Comparison of ENCODE assay signal across 30 cellular contexts in genomic region chr4:125497861-125498260, GRCh38.
"Had no signal": no experiment of that assay in that cellular context is flagged by ENCODE, and none has a peak within 500 bp of the region (broad histone marks: within the 10 kb centered on the region; RNA-seq: fewer than 3 reads in every experiment).

No MANE protein-coding gene starts in this region.

- H3K9me3 ChIP-seq: adrenal gland, ascending aorta, body of pancreas, breast epithelium had no signal

- H3K4me1 ChIP-seq: adrenal gland, ascending aorta, body of pancreas, breast epithelium had no signal

- ATAC-seq: activated naive CD4-positive, alpha-beta T cell treated with anti-CD3 and anti-CD28 coated beads, Interleukin-2, amount 50 U/mL, for 72 hours; activated naive CD8-positive, alpha-beta T cell treated with anti-CD3 and anti-CD28 coated beads, Interleukin-2, amount 50 U/mL, for 24 hours; activated T-cell treated with anti-CD3 and anti-CD28 coated beads, Interleukin-2, amount 50 U/mL, for 4 hours; activated T-cell treated with anti-CD3 and anti-CD28 coated beads, Interleukin-2, amount 50 U/mL, for 72 hours; activated T-helper 17 cell treated with anti-CD3 and anti-CD28 coated beads, Interleukin-2, amount 50 U/mL, for 72 hours; body of pancreas had no signal

- H3K4me3 ChIP-seq: adrenal gland, ascending aorta, body of pancreas, breast epithelium, cardiac muscle cell had no signal

- H3K36me3 ChIP-seq: adrenal gland, ascending aorta, brain microvascular endothelial cell, breast epithelium, cardiac muscle cell had no signal

- DNase-seq: activated effector memory CD4-positive, alpha-beta T cell treated with anti-CD3 and anti-CD28 coated beads, Interleukin-2, amount 50 U/mL, for 16 hours; activated effector memory CD4-positive, alpha-beta T cell treated with Interleukin-2 at 50 U/mL for 16 hours; activated gamma-delta T cell; activated gamma-delta T cell treated with Interleukin-2 at 50 U/mL for 16 hours; activated naive CD4-positive, alpha-beta T cell; activated naive CD4-positive, alpha-beta T cell treated with anti-CD3 and anti-CD28 coated beads for 36 hours; activated naive CD4-positive, alpha-beta T cell treated with anti-CD3 and anti-CD28 coated beads, Interleukin-2, amount 10 ng/mL, durations not matched to agents 7 days and 5 days; activated naive CD4-positive, alpha-beta T cell treated with anti-CD3 and anti-CD28 coated beads, Interleukin-2, amount 50 U/mL, for 16 hours; activated naive CD4-positive, alpha-beta T cell treated with Interleukin-2 at 50 U/mL for 16 hours; activated naive CD8-positive, alpha-beta T cell treated with anti-CD3 and anti-CD28 coated beads for 36 hours; activated naive CD8-positive, alpha-beta T cell treated with anti-CD3 and anti-CD28 coated beads, Interleukin-2, amount 10 ng/mL, durations not matched to agents 7 days and 5 days; activated naive CD8-positive, alpha-beta T cell treated with anti-CD3 and anti-CD28 coated beads, Interleukin-2, amount 50 U/mL, for 24 hours; activated T-cell treated with anti-CD3 and anti-CD28 coated beads, Interleukin-2, amount 50 U/mL, for 24 hours; activated T-cell treated with anti-CD3 and anti-CD28 coated beads, Interleukin-2, amount 50 U/mL, for 4 hours; activated T-cell treated with anti-CD3 and anti-CD28 coated beads, Interleukin-2, amount 50 U/mL, for 48 hours; activated T-cell treated with anti-CD3 and anti-CD28 coated beads, Interleukin-2, amount 50 U/mL, for 72 hours; adrenal gland; amniotic stem cell; amygdala; anterior cingulate cortex; aorta; body of pancreas; brain microvascular endothelial cell; caudate nucleus; central memory CD4-positive, alpha-beta T cell had no signal

- H3K27me3 ChIP-seq: adrenal gland, ascending aorta, body of pancreas, brain microvascular endothelial cell, breast epithelium, cardiac muscle cell had no signal

- H3K27ac ChIP-seq: adrenal gland, ascending aorta, body of pancreas, brain microvascular endothelial cell, breast epithelium, cardiac muscle cell had no signal
